2 cellular contexts compared by ENCODE assay signal in the genomic region with DNA sequence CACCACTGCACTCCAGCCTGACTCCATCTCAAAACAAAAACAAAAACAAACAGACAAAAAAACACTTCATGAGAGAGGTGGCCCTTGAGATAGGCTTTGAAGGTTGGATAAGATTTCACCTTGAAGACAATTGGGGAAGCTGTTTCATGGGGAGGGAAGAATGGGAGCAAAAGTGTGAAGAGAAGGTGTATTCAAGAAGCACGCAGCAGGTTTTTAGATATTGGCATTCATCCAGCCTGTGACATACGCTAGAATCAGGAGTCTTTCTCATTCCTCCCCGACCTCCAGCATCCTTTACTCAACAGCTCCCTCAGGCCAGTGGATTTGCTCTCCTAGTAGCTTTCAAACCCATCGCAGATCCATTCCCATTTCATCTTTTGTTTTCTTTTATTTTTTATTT.
TF ChIP-seq lines count a peak whose summit lies in the region.

No MANE protein-coding gene starts in this region.

TF ChIP-seq in IMR-90, 13 proteins besides CTCF, POLR2A, EP300 and RAD21:
- TF ChIP-seq CHD1 (IDR thresholded peaks at IDR 0.05; ENCODE audit: low read depth, low read length) (no peak), SMC3 (IDR thresholded peaks at IDR 0.05; ENCODE audit: low read depth, low read length) (no peak), FOS (IDR thresholded peaks at IDR 0.05; ENCODE audit: low read depth, low read length) (no peak), BHLHE40 (IDR thresholded peaks at IDR 0.05; ENCODE audit: low read depth, low read length) (no peak), MAZ (IDR thresholded peaks at IDR 0.05; ENCODE audit: borderline replicate concordance, low read depth, low read length) (no peak), RFX5 (IDR thresholded peaks at IDR 0.05; ENCODE audit: low read depth, low read length) (no peak), CEBPB (IDR thresholded peaks at IDR 0.05; ENCODE audit: low read depth, low read length) (no peak), MXI1 (IDR thresholded peaks at IDR 0.05; ENCODE audit: borderline replicate concordance, low read depth, low read length) (no peak), MAFK (IDR thresholded peaks at IDR 0.05; ENCODE audit: low read depth, low read length) (no peak)
- TF ChIP-seq, protein P1, sequence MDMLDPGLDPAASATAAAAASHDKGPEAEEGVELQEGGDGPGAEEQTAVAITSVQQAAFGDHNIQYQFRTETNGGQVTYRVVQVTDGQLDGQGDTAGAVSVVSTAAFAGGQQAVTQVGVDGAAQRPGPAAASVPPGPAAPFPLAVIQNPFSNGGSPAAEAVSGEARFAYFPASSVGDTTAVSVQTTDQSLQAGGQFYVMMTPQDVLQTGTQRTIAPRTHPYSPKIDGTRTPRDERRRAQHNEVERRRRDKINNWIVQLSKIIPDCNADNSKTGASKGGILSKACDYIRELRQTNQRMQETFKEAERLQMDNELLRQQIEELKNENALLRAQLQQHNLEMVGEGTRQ (IDR thresholded peaks at IDR 0.05; ENCODE audit: low read depth, low read length): no peak

TF ChIP-seq in K562, 482 proteins besides CTCF, POLR2A, EP300 and RAD21:
- TF ChIP-seq NFIC (IDR thresholded peaks at IDR 0.05) (peak; percentile 75), TFAM (CRISPR knock-in tag; conservative IDR thresholded peaks at IDR 0.05) (no peak), SMARCC2 (IDR thresholded peaks at IDR 0.05; ENCODE audit: low read depth) (no peak), BCL6 (CRISPR knock-in tag; IDR thresholded peaks at IDR 0.05) (no peak)
- TF ChIP-seq, protein P2, sequence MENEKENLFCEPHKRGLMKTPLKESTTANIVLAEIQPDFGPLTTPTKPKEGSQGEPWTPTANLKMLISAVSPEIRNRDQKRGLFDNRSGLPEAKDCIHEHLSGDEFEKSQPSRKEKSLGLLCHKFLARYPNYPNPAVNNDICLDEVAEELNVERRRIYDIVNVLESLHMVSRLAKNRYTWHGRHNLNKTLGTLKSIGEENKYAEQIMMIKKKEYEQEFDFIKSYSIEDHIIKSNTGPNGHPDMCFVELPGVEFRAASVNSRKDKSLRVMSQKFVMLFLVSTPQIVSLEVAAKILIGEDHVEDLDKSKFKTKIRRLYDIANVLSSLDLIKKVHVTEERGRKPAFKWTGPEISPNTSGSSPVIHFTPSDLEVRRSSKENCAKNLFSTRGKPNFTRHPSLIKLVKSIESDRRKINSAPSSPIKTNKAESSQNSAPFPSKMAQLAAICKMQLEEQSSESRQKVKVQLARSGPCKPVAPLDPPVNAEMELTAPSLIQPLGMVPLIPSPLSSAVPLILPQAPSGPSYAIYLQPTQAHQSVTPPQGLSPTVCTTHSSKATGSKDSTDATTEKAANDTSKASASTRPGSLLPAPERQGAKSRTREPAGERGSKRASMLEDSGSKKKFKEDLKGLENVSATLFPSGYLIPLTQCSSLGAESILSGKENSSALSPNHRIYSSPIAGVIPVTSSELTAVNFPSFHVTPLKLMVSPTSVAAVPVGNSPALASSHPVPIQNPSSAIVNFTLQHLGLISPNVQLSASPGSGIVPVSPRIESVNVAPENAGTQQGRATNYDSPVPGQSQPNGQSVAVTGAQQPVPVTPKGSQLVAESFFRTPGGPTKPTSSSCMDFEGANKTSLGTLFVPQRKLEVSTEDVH (IDR thresholded peaks at IDR 0.05; ENCODE audit: low read depth, partially characterized antibody): no peak
